Comparison of ENCODE assay signal across 11 cellular contexts in the genomic region with DNA sequence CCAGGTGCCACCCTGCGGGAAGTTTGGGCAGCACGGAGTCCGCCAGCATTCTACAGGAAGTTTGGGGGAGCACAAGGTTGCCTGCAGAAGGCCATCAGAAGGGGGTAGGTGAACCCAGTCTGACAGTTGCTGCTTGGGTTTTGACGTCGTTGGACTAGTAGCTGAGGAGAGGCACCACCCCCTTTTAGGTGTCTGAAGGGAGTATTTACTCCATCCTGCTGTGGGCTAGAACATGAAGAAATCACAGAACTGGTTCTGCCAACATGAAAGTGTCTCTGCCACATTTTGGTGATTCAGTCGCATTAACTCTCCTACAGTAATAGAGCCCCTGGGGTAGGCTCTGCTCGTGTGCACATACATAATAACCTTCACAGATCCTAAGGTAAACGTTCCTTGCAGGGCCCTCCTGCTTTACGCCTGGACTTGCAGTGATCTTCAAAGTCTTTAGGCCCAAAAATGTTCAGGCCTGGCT. TPM values are rescaled to one million over a fixed set of nuclear protein-coding genes. Genes with fewer than 3 reads are reported as not detected.
DNase-seq lines count a peak whose midpoint lies in the region; ATAC-seq and TF ChIP-seq lines count a peak whose summit lies in the region.
"Had no signal": no experiment of that assay in that cellular context is flagged by ENCODE, and none has a peak within 500 bp of the region (broad histone marks: within the 10 kb centered on the region; RNA-seq: fewer than 3 reads in every experiment).

No MANE protein-coding gene starts in this region.

- peak overlapping the region; percentile 48 to 58 for H3K4me3 ChIP-seq in ascending aorta
- peak overlapping the region; percentile 66 for H3K4me3 ChIP-seq in iPS-20b (ENCODE audit: low read length)
- H3K4me3 ChIP-seq in skeletal muscle cell (ENCODE audit: low read depth, low read length), result peak overlapping the region; percentile 55

- no peak overlapping the region for H3K27ac ChIP-seq in ascending aorta
- no peak overlapping the region for H3K27ac ChIP-seq in iPS-20b (ENCODE audit: low read length)
- H3K27ac ChIP-seq: colonic mucosa had no signal

- intact Hi-C loops in ascending aorta (cut with DNase I), result no loop called here

- H3K4me1 ChIP-seq in ascending aorta (peaks cover 6 to 21% of the 10 kb centered on the region in 2 donors), iPS-20b (ENCODE audit: insufficient read depth, low read length) (peaks cover 21% of the 10 kb centered on the region; the same call in 1 of the 2 replicates)

- H3K27me3 ChIP-seq in ascending aorta, result peaks cover 27% of the 10 kb centered on the region
- peaks cover 55% of the 10 kb centered on the region for H3K27me3 ChIP-seq in iPS-20b (ENCODE audit: insufficient read depth, low read length)

- DNase-seq in GM13977 (ENCODE audit: low spot score) (peak; percentile 17), ascending aorta (ENCODE audit: low spot score in 2 of 2) (no peak), skeletal muscle cell (ENCODE audit: low read depth) (no peak), NCI-H1105 (lab: John Stamatoyannopoulos, UW) (no peak), HT-29 (ENCODE audit: low spot score) (no peak), DMS53 treated with DMSO at 0.1 percent for 48 hours (lab: John Stamatoyannopoulos, UW; ENCODE audit: unreplicated experiment) (no peak)
- DNase-seq: CD4-positive, alpha-beta memory T cell; SHP77 treated with DMSO at 0.1 percent for 48 hours had no signal

- peak overlapping the region; percentile 44; the same call in 1 of the 2 replicates for H3K9ac ChIP-seq in iPS-20b (ENCODE audit: low read depth, low read length)

- no peak for TF ChIP-seq CTCF in GM13977 (IDR thresholded peaks at IDR 0.05; ENCODE audit: extremely low read depth, insufficient read depth, missing control alignments)
- no peak for TF ChIP-seq CTCF in ascending aorta (IDR thresholded peaks at IDR 0.05)

- H3K9me3 ChIP-seq in ascending aorta, result no peaks in the 10 kb centered on the region
- H3K9me3 ChIP-seq in iPS-20b (ENCODE audit: insufficient read depth, low read depth, low read length), result no peaks in the 10 kb centered on the region
- H3K9me3 ChIP-seq: colonic mucosa had no signal

- H3K36me3 ChIP-seq in ascending aorta, result no peaks in the 10 kb centered on the region
- no peaks in the 10 kb centered on the region for H3K36me3 ChIP-seq in iPS-20b (ENCODE audit: insufficient read depth, low read depth, low read length)
- H3K36me3 ChIP-seq: colonic mucosa had no signal

- ATAC-seq in HG03469 (IDR thresholded peaks at IDR 0.05; ENCODE audit: unreplicated experiment), result no peak

- in situ Hi-C loops in GM13977 (cut with MboI; ENCODE audit: low pct_unique_long_range_greater_than_20kb, low sequenced_read_pairs, unreplicated experiment), result no loop called here

RNA-seq across cellular contexts. Expression of gene TRIL, which starts 0.9 kb away (rescaled TPM):
- 13.5 TPM for total RNA-seq in ascending aorta
- 0.03 TPM in 1 of 2 replicates, not detected in the other for total RNA-seq in HT-29 (2014; rRNA removed; shearing (Covaris generic))
- total RNA-seq: CD4-positive, alpha-beta memory T cell had no signal

Comparison
In these comparisons a context has a peak if more than half of its experiments do, and no peak if none do; other contexts are left out.
1. RNA of gene TRIL, which starts 0.9 kb away (total RNA-seq): 13.5 TPM in ascending aorta (single experiment); 0.03 TPM in HT-29; every median in the first group is over 10 times any median in the second.
2. Peak in every context shown above with its lines, with median percentiles within 50 percentile points of each other: H3K4me3 ChIP-seq.